ENCODE assay signal across 10 cellular contexts in genomic region chr1:36372617-36373016, GRCh38. TPM values are rescaled to one million over a fixed set of nuclear protein-coding genes. Genes with fewer than 3 reads are reported as not detected.
DNase-seq lines count a peak whose midpoint lies in the region; ATAC-seq, FAIRE-seq and TF ChIP-seq lines count a peak whose summit lies in the region.
"Had no signal": no experiment of that assay in that cellular context is flagged by ENCODE, and none has a peak within 500 bp of the region (broad histone marks: within the 10 kb centered on the region; RNA-seq: fewer than 3 reads in every experiment).

No MANE protein-coding gene starts in this region.

- DNase-seq in GDM1 (lab: John Stamatoyannopoulos, UW) (peak; percentile 11), RWPE2 (ENCODE audit: low spot score) (no peak), endothelial cell of umbilical vein (ENCODE audit: low read depth, low spot score) (no peak), superior temporal gyrus (ENCODE audit: extremely low spot score) (no peak), testis (no peak), AG08395 (ENCODE audit: low spot score) (no peak)
- DNase-seq: NK-92 treated with Interleukin-12 subunit alpha and Interleukin-12 subunit beta, amount 100 ng/mL, for 24 hours; stimulated activated CD8-positive, alpha-beta memory T cell treated with anti-CD3 and anti-CD28 coated beads, Interleukin-4, amount 100 ng/mL, for 48 hours had no signal

- H3K9me3 ChIP-seq in RWPE2 (ENCODE audit: severe bottlenecking) (no peaks in the 10 kb centered on the region), endothelial cell of umbilical vein (replicated peaks; ENCODE audit: control insufficient read depth, insufficient read depth, low read length) (no peaks in the 10 kb centered on the region), parathyroid adenoma (ENCODE audit: control insufficient read depth, low read length) (no peaks in the 10 kb centered on the region), testis (no peaks in the 10 kb centered on the region)

- no peak overlapping the region for H2AFZ ChIP-seq in endothelial cell of umbilical vein (ENCODE audit: low read depth, low read length)
- H2AFZ ChIP-seq in parathyroid adenoma = no peak overlapping the region

- 82 to 86% methylated on average over 3 of the region's 3 CpGs for WGBS in testis, 2 donors

- peak overlapping the region; percentile 98 for H3K27ac ChIP-seq in RWPE2 (ENCODE audit: poor library complexity, severe bottlenecking)
- peak overlapping the region; percentile 77 for H3K27ac ChIP-seq in endothelial cell of umbilical vein (ENCODE audit: insufficient read depth, low read depth, low read length)
- H3K27ac ChIP-seq in parathyroid adenoma = peak overlapping the region; percentile 87
- H3K27ac ChIP-seq in testis = peak overlapping the region in 1 of 2 donors; percentile 89

- H3K4me3 ChIP-seq in RWPE2 (ENCODE audit: severe bottlenecking) (no peak overlapping the region), endothelial cell of umbilical vein (replicated peaks in 1 of 3; ENCODE audit: insufficient read depth in 1 of 3, low read depth in 1 of 3, low read length in 3 of 3) (no peak overlapping the region), parathyroid adenoma (ENCODE audit: low read depth, low read length) (no peak overlapping the region), testis (no peak overlapping the region)

- H3K27me3 ChIP-seq in RWPE2 (ENCODE audit: insufficient read depth, poor library complexity, severe bottlenecking) = no peaks in the 10 kb centered on the region
- H3K27me3 ChIP-seq in endothelial cell of umbilical vein (ENCODE audit: control insufficient read depth in 2 of 2, insufficient read depth in 2 of 2, low read length in 2 of 2) = no peaks in the 10 kb centered on the region
- H3K27me3 ChIP-seq in parathyroid adenoma (ENCODE audit: control insufficient read depth, insufficient read depth, low read length) = no peaks in the 10 kb centered on the region
- H3K27me3 ChIP-seq in testis = no peaks in the 10 kb centered on the region

- H3K9me1 ChIP-seq in endothelial cell of umbilical vein (replicated peaks; ENCODE audit: control insufficient read depth, extremely low read depth, insufficient read depth, low read length) = no peaks in the 10 kb centered on the region

- intact Hi-C loops in endothelial cell of umbilical vein (cut with micrococcal nuclease) (no loop called here), testis (cut with DNase I; ENCODE audit: low total_unique reads) (no loop called here)

- H3K4me2 ChIP-seq in endothelial cell of umbilical vein (ENCODE audit: insufficient read depth, low read length) (peak overlapping the region; percentile 8), parathyroid adenoma (ENCODE audit: low read length) (no peak overlapping the region)

- H3K79me2 ChIP-seq in endothelial cell of umbilical vein (ENCODE audit: control insufficient read depth, insufficient read depth, low read length) = peaks cover 52% of the 10 kb centered on the region
- peaks cover 15% of the 10 kb centered on the region for H3K79me2 ChIP-seq in parathyroid adenoma

- TF ChIP-seq POLR2A in endothelial cell of umbilical vein (IDR thresholded peaks at IDR 0.05; ENCODE audit: low read depth, low read length) = no peak
- no peak for TF ChIP-seq POLR2A in testis (IDR thresholded peaks at IDR 0.05)

- peaks cover 27% of the 10 kb centered on the region for H3K4me1 ChIP-seq in RWPE2 (ENCODE audit: insufficient read depth, poor library complexity, severe bottlenecking)
- peaks cover 41% of the 10 kb centered on the region for H3K4me1 ChIP-seq in endothelial cell of umbilical vein (ENCODE audit: control insufficient read depth, extremely low read depth, insufficient read depth, low read length)
- peaks cover 22% of the 10 kb centered on the region for H3K4me1 ChIP-seq in parathyroid adenoma
- peaks cover 45% of the 10 kb centered on the region for H3K4me1 ChIP-seq in testis

- no peak for ATAC-seq in RWPE2 (ENCODE audit: low read depth)
- ATAC-seq in HG02759 (IDR thresholded peaks at IDR 0.05; ENCODE audit: unreplicated experiment) = no peak

- BruUV-seq in endothelial cell of umbilical vein (replicated peaks; lab: Mats Ljungman, UMichigan) = no TSS peak

- CTCF ChIA-PET in endothelial cell of umbilical vein (lab: Charles Lee) = interaction anchor here (0.7 kb wide), 1 partner anchor 140 kb away, joined by 4 read pairs; no protein-coding TSS in a partner anchor

- POLR2A ChIA-PET in endothelial cell of umbilical vein (lab: Charles Lee) = interaction anchor here (0.7 kb wide), 2 partner anchors 52 to 81 kb away, joined by 3 to 5 read pairs; no protein-coding TSS in a partner anchor

- H3K9ac ChIP-seq in endothelial cell of umbilical vein (replicated peaks; ENCODE audit: extremely low read depth, insufficient read depth, low read length) = peak overlapping the region; percentile 35
- no peak overlapping the region for H3K9ac ChIP-seq in parathyroid adenoma

- peaks cover 17% of the 10 kb centered on the region for H3K36me3 ChIP-seq in RWPE2 (ENCODE audit: low read depth)
- H3K36me3 ChIP-seq in endothelial cell of umbilical vein (ENCODE audit: control insufficient read depth in 2 of 2, extremely low read depth in 1 of 2, insufficient read depth in 2 of 2, low read length in 2 of 2) = peaks cover 0 to 1% of the 10 kb centered on the region in 2 experiments
- no peaks in the 10 kb centered on the region for H3K36me3 ChIP-seq in parathyroid adenoma (ENCODE audit: control insufficient read depth, insufficient read depth, low read length)
- H3K36me3 ChIP-seq in testis (ENCODE audit: low read depth, missing control alignments) = no peaks in the 10 kb centered on the region

- no peaks in the 10 kb centered on the region for H4K20me1 ChIP-seq in endothelial cell of umbilical vein (replicated peaks; ENCODE audit: control insufficient read depth, extremely low read depth, insufficient read depth, low read length)

- dilution Hi-C loops in endothelial cell of umbilical vein (cut with MboI; ENCODE audit: extremely low pct_ligation_motif_present, low sequenced_read_pairs) = no loop called here

- TF ChIP-seq CTCF in RWPE2 (IDR thresholded peaks at IDR 0.05; ENCODE audit: poor library complexity, severe bottlenecking) = no peak
- no peak for TF ChIP-seq CTCF in endothelial cell of umbilical vein (IDR thresholded peaks at IDR 0.05; ENCODE audit: extremely low read depth in 1 of 2, insufficient read depth in 1 of 2, low read depth in 1 of 2, low read length in 2 of 2)
- no peak for TF ChIP-seq CTCF in parathyroid adenoma (IDR thresholded peaks at IDR 0.05)
- TF ChIP-seq CTCF in testis (IDR thresholded peaks at IDR 0.05) = no peak

- FAIRE-seq in endothelial cell of umbilical vein (lab: Jason Lieb, UNC) = no peak

TF ChIP-seq in endothelial cell of umbilical vein, 7 proteins besides CTCF, POLR2A, EP300 and RAD21:
- TF ChIP-seq JUN (IDR thresholded peaks at IDR 0.05; ENCODE audit: borderline replicate concordance, insufficient read depth, insufficient read length, low read depth) (no peak), MYC (IDR thresholded peaks at IDR 0.05; ENCODE audit: low read depth, low read length) (no peak)

RNA-seq across cellular contexts. Expression of gene STK40, which starts 13.1 kb away (rescaled TPM):
- total RNA-seq in endothelial cell of umbilical vein = 35.2 and 36.8 TPM in 2 replicates
- polyA plus RNA-seq in endothelial cell of umbilical vein = 20.8 and 21.4 TPM in 2 replicates
- 19.7 and 22.9 TPM in 2 replicates for polyA plus RNA-seq in endothelial cell of umbilical vein (2011; cell fraction: cytosol; rRNA removed)
- 25.5 and 29.9 TPM in 2 replicates for polyA plus RNA-seq in endothelial cell of umbilical vein (2011; cell fraction: nucleus; rRNA removed)
- 13.3 and 14.5 TPM in 2 replicates for polyA plus RNA-seq in endothelial cell of umbilical vein (2012)
- polyA minus RNA-seq in endothelial cell of umbilical vein = 26.0 and 37.4 TPM in 2 replicates
- polyA minus RNA-seq in endothelial cell of umbilical vein (2011; cell fraction: cytosol; rRNA and poly(A)+ RNA removed) = 4.6 TPM
- polyA minus RNA-seq in endothelial cell of umbilical vein (2011; cell fraction: nucleus; rRNA and poly(A)+ RNA removed) = 7.8 and 8.1 TPM in 2 replicates
- 100 to 1,000 TPM; 140 to 159 TPM for total RNA-seq in testis
- 126 TPM for polyA plus RNA-seq in testis (ENCODE audit: insufficient read depth, low read depth, low replicate concordance)

RNA-seq across cellular contexts. Expression of gene LSM10, which starts 25.1 kb away (rescaled TPM):
- total RNA-seq in endothelial cell of umbilical vein (38.2 and 40.3 TPM in 2 replicates), testis (100 to 1,000 TPM in 1 of 2 donors, 10 to 100 TPM in 1; 73.6 to 106 TPM)
- polyA plus RNA-seq in endothelial cell of umbilical vein (76.9 and 98.5 TPM in 2 replicates), testis (ENCODE audit: insufficient read depth, low read depth, low replicate concordance) (69.1 TPM)
- 79.3 and 82.5 TPM in 2 replicates for polyA plus RNA-seq in endothelial cell of umbilical vein (2011; cell fraction: cytosol; rRNA removed)
- 19.2 and 23.5 TPM in 2 replicates for polyA plus RNA-seq in endothelial cell of umbilical vein (2011; cell fraction: nucleus; rRNA removed)
- 39.0 and 62.6 TPM in 2 replicates for polyA plus RNA-seq in endothelial cell of umbilical vein (2012)
- 35.9 and 40.8 TPM in 2 replicates for polyA minus RNA-seq in endothelial cell of umbilical vein
- 26.2 TPM for polyA minus RNA-seq in endothelial cell of umbilical vein (2011; cell fraction: cytosol; rRNA and poly(A)+ RNA removed)
- 7.1 and 8.3 TPM in 2 replicates for polyA minus RNA-seq in endothelial cell of umbilical vein (2011; cell fraction: nucleus; rRNA and poly(A)+ RNA removed)

RNA-seq across cellular contexts. Expression of gene EVA1B, which starts 49.2 kb away (rescaled TPM):
- total RNA-seq in endothelial cell of umbilical vein (63.2 and 64.7 TPM in 2 replicates), testis (10 to 100 TPM in 1 of 2 donors, 1 to 10 TPM in 1; 9.1 to 19.4 TPM)
- polyA plus RNA-seq in endothelial cell of umbilical vein (132 and 255 TPM in 2 replicates), testis (ENCODE audit: insufficient read depth, low read depth, low replicate concordance) (9.6 TPM)
- 42.8 and 79.0 TPM in 2 replicates for polyA plus RNA-seq in endothelial cell of umbilical vein (2011; cell fraction: cytosol; rRNA removed)
- polyA plus RNA-seq in endothelial cell of umbilical vein (2011; cell fraction: nucleus; rRNA removed) = 14.7 and 18.7 TPM in 2 replicates
- 37.9 and 66.8 TPM in 2 replicates for polyA plus RNA-seq in endothelial cell of umbilical vein (2012)
- polyA minus RNA-seq in endothelial cell of umbilical vein = 9.2 and 12.4 TPM in 2 replicates
- polyA minus RNA-seq in endothelial cell of umbilical vein (2011; cell fraction: cytosol; rRNA and poly(A)+ RNA removed) = 3.6 TPM
- polyA minus RNA-seq in endothelial cell of umbilical vein (2011; cell fraction: nucleus; rRNA and poly(A)+ RNA removed) = 2.0 and 3.8 TPM in 2 replicates
